8 cellular contexts compared by ENCODE assay signal in genomic region chr12:113221181-113221996, GRCh38. TPM values are rescaled to one million over a fixed set of nuclear protein-coding genes. Genes with fewer than 3 reads are reported as not detected.
DNase-seq lines count a peak whose midpoint lies in the region; ATAC-seq and TF ChIP-seq lines count a peak whose summit lies in the region.

TSS of gene TPCN1 (plus strand) at chr12:113221464. CDS start at chr12:113226853, 5,389 bp downstream.

- peak within 1 kb of the TSS; percentile 99 for H3K27ac ChIP-seq in OCI-LY7 (ENCODE audit: low read depth, low read length, poor library complexity, severe bottlenecking)

- POLR2A ChIA-PET in OCI-LY7 (lab: Charles Lee), result interaction anchor here (1.2 to 12.4 kb wide), 6 partner anchors 9 to 68 kb away, joined by 3 to 183 read pairs (median 6); partner anchors contain the start of genes DDX54 and RITA1

- no peaks in the 10 kb centered on the region for H4K20me1 ChIP-seq in OCI-LY7 (ENCODE audit: insufficient read depth, low read length)

- H3K4me1 ChIP-seq in OCI-LY7 (ENCODE audit: insufficient read depth, low read length, poor library complexity, severe bottlenecking), result peaks cover 47% of the 10 kb centered on the region
- H3K4me1 ChIP-seq in mononuclear cell (ENCODE audit: insufficient read depth, low read length), result peaks cover 73% of the 10 kb centered on the region

- CTCF ChIA-PET in OCI-LY7 (lab: Charles Lee; ENCODE audit: unreplicated experiment), result interaction anchor here (0.6 to 0.9 kb wide), 2 partner anchors 10 to 46 kb away, joined by 3 to 11 read pairs; no protein-coding TSS in a partner anchor

- TF ChIP-seq CTCF in OCI-LY7 (conservative IDR thresholded peaks at IDR 0.05; ENCODE audit: low read length), result no peak

- no peaks in the 10 kb centered on the region for H3K27me3 ChIP-seq in mononuclear cell (ENCODE audit: insufficient read depth, low read length)

- intact Hi-C loops in OCI-LY7 (cut with micrococcal nuclease; ENCODE audit: unreplicated experiment), result loop anchor here (1.0 to 5.0 kb wide), 2 partner anchors 24 to 159 kb away; no protein-coding TSS in a partner anchor

- H3K9me3 ChIP-seq in OCI-LY7 (ENCODE audit: low read length) (no peaks in the 10 kb centered on the region), mononuclear cell (ENCODE audit: low read depth, low read length) (no peaks in the 10 kb centered on the region)

- peak; percentile 92 for ATAC-seq in GM21526 (IDR thresholded peaks at IDR 0.05; ENCODE audit: low FRiP score, unreplicated experiment)

- peak within 1 kb of the TSS; percentile 97 for H3K4me2 ChIP-seq in OCI-LY7 (ENCODE audit: low read length)

- DNase-seq in D341Med (ENCODE audit: low spot score) (peak; percentile 97), HuH-7.5 (ENCODE audit: low spot score) (peak; percentile 92), OCI-LY7 (ENCODE audit: low spot score) (peak; percentile 100), activated T-cell treated with anti-CD3 and anti-CD28 coated beads for 1 hour (ENCODE audit: low read depth) (peak; percentile 98), epidermal melanocyte (ENCODE audit: insufficient read length, low spot score) (peak; percentile 96)
- DNase-seq in stimulated activated CD8-positive, alpha-beta memory T cell treated with anti-CD3 and anti-CD28 coated beads, Interleukin-4, amount 100 ng/mL, for 1 hour (ENCODE audit: low read depth in 2 of 2, low spot score in 1 of 2), result peak; percentile 91 to 98

- H3K79me2 ChIP-seq in OCI-LY7 (ENCODE audit: insufficient read depth, low read depth, low read length), result peaks cover 92% of the 10 kb centered on the region

- no peaks in the 10 kb centered on the region for H3K9me2 ChIP-seq in OCI-LY7 (ENCODE audit: insufficient read depth, low read length)

- H3K4me3 ChIP-seq in OCI-LY7 (ENCODE audit: low read depth, low read length, poor library complexity, severe bottlenecking) (peak within 1 kb of the TSS; percentile 100), mononuclear cell (ENCODE audit: low read length) (peak within 1 kb of the TSS; percentile 79)

- H3K36me3 ChIP-seq in OCI-LY7 (ENCODE audit: insufficient read depth, low read length), result peaks cover 17% of the 10 kb centered on the region

- no TSS peak for BruUV-seq in OCI-LY7 (replicated peaks; lab: Mats Ljungman, UMichigan)

- H2AFZ ChIP-seq in OCI-LY7 (ENCODE audit: low read length), result no peak within 1 kb of the TSS

RNA-seq across cellular contexts. Expression of gene TPCN1, which starts in this region (rescaled TPM):
- 72.4 and 96.0 TPM in 2 replicates for total RNA-seq in OCI-LY7 (2014; rRNA removed; shearing (Covaris generic))
- total RNA-seq in OCI-LY7 (2022) (160 and 177 TPM in 2 replicates), mononuclear cell (15.4 TPM)

Comparison
In these comparisons a context has a peak if more than half of its experiments do, and no peak if none do; other contexts are left out.
1. Peak in every context shown above with its lines: DNase-seq, ATAC-seq, H3K4me3 ChIP-seq and H3K27ac ChIP-seq.